ENCODE assay signal across 8 cellular contexts in the genomic region with DNA sequence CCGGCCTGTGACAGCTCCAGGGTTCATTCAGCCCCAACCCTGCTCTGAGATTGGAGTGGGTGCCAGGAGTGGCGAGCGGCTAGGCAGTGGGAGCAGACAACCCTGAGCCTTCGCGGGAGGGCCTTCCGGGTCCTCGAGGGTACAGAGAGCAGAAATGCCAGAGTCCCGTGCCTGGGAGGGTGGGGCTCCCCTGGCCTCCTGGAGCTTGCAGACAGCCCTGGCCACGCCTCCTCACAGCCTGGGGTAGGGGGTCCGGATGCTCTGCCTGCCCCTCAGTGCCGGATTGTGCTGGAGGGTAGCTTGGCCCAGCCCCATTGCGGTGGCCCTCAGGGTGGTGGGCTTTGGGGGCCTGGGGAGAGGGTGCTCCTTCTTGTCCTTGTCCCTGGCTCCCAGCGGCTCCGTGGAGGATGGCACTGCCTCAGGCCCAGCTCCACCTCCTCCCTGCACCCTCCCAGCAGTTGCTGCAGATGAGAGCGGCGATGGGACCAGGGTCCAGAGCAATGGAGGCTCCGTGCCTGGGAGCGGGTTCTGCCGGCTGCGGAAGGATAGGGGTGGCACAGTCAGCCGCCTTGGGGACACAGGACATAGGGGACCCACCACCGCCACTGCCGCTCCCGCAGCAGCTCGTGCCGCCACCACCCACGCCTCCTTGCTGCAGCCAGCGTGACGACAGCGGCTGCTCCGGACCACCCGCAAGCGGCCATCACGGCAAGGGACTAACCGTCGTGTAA. TPM values are rescaled to one million over a fixed set of nuclear protein-coding genes. Genes with fewer than 3 reads are reported as not detected.
DNase-seq lines count a peak whose midpoint lies in the region; ATAC-seq and TF ChIP-seq lines count a peak whose summit lies in the region.

No MANE protein-coding gene starts in this region.

- POLR2A ChIA-PET in OCI-LY7 (lab: Charles Lee): no interaction called here

- H3K27me3 ChIP-seq in ascending aorta (no peaks in the 10 kb centered on the region), kidney epithelial cell (ENCODE audit: control insufficient read depth, insufficient read depth, low read length) (no peaks in the 10 kb centered on the region), suprapubic skin (peaks cover 16% of the 10 kb centered on the region)

- H3K9me2 ChIP-seq in OCI-LY7 (ENCODE audit: insufficient read depth, low read length): no peaks in the 10 kb centered on the region

- H4K20me1 ChIP-seq in OCI-LY7 (ENCODE audit: insufficient read depth, low read length): no peaks in the 10 kb centered on the region

- BruUV-seq in OCI-LY7 (replicated peaks; lab: Mats Ljungman, UMichigan): no TSS peak

- TF ChIP-seq POLR2A in suprapubic skin (IDR thresholded peaks at IDR 0.05): no peak

- H3K9me3 ChIP-seq in ascending aorta (no peaks in the 10 kb centered on the region), suprapubic skin (no peaks in the 10 kb centered on the region), OCI-LY7 (ENCODE audit: low read length) (no peaks in the 10 kb centered on the region)

- TF ChIP-seq CTCF in ascending aorta (IDR thresholded peaks at IDR 0.05) (no peak), kidney epithelial cell (IDR thresholded peaks at IDR 0.05; ENCODE audit: insufficient read depth, low read length, poor library complexity, severe bottlenecking) (no peak), suprapubic skin (IDR thresholded peaks at IDR 0.05) (no peak), OCI-LY7 (conservative IDR thresholded peaks at IDR 0.05; ENCODE audit: low read length) (no peak)

- peak; percentile 53 for ATAC-seq in GM18861 (IDR thresholded peaks at IDR 0.05; ENCODE audit: unreplicated experiment)
- peak; percentile 62 for ATAC-seq in HG03342 (IDR thresholded peaks at IDR 0.05; ENCODE audit: unreplicated experiment)

- peaks cover 5% of the 10 kb centered on the region in 2 donors for H3K4me1 ChIP-seq in ascending aorta
- peaks cover 14% of the 10 kb centered on the region for H3K4me1 ChIP-seq in suprapubic skin
- peaks cover 6% of the 10 kb centered on the region for H3K4me1 ChIP-seq in OCI-LY7 (ENCODE audit: insufficient read depth, low read length, poor library complexity, severe bottlenecking)

- intact Hi-C loops in ascending aorta (cut with DNase I): loop anchor here (10.0 kb wide), 1 partner anchor 509 kb away; no protein-coding TSS in a partner anchor
- intact Hi-C loops in OCI-LY7 (cut with micrococcal nuclease; ENCODE audit: unreplicated experiment): no loop called here

- no peak overlapping the region for H2AFZ ChIP-seq in OCI-LY7 (ENCODE audit: low read length)

- DNase-seq in AG20443 (ENCODE audit: low spot score) (peak; percentile 27), ascending aorta (ENCODE audit: low spot score in 2 of 2) (no peak), kidney epithelial cell (ENCODE audit: low read depth) (no peak), suprapubic skin (ENCODE audit: low spot score in 2 of 2) (peak in 1 of 2 donors; percentile 65), NCI-H82 (lab: John Stamatoyannopoulos, UW) (no peak), OCI-LY7 (ENCODE audit: low spot score) (no peak)

- no peak overlapping the region for H3K27ac ChIP-seq in ascending aorta
- H3K27ac ChIP-seq in suprapubic skin: peak overlapping the region; percentile 29
- no peak overlapping the region for H3K27ac ChIP-seq in OCI-LY7 (ENCODE audit: low read depth, low read length, poor library complexity, severe bottlenecking)

- no peaks in the 10 kb centered on the region for H3K79me2 ChIP-seq in OCI-LY7 (ENCODE audit: insufficient read depth, low read depth, low read length)

- CTCF ChIA-PET in OCI-LY7 (lab: Charles Lee; ENCODE audit: unreplicated experiment): no interaction called here

- peak overlapping the region; percentile 48 to 65 for H3K4me3 ChIP-seq in ascending aorta
- H3K4me3 ChIP-seq in kidney epithelial cell (ENCODE audit: low read depth, low read length): peak overlapping the region; percentile 46
- H3K4me3 ChIP-seq in suprapubic skin: peak overlapping the region; percentile 53
- no peak overlapping the region for H3K4me3 ChIP-seq in OCI-LY7 (ENCODE audit: low read depth, low read length, poor library complexity, severe bottlenecking)

- WGBS in suprapubic skin: 4% methylated on average over 25 of the region's 36 CpGs

- no peak overlapping the region for H3K4me2 ChIP-seq in OCI-LY7 (ENCODE audit: low read length)

- no peak for TF ChIP-seq EP300 in suprapubic skin (IDR thresholded peaks at IDR 0.05)

- H3K36me3 ChIP-seq in ascending aorta (no peaks in the 10 kb centered on the region), kidney epithelial cell (ENCODE audit: control insufficient read depth, insufficient read depth, low read length) (no peaks in the 10 kb centered on the region), suprapubic skin (no peaks in the 10 kb centered on the region), OCI-LY7 (ENCODE audit: insufficient read depth, low read length) (no peaks in the 10 kb centered on the region)

RNA-seq across cellular contexts. Expression of a gene that starts 34.9 kb away (rescaled TPM):
- total RNA-seq in ascending aorta (not detected), kidney epithelial cell (not detected in 2 replicates), suprapubic skin (not detected), OCI-LY7 (2022) (not detected in 2 replicates)
- total RNA-seq in OCI-LY7 (2014; rRNA removed; shearing (Covaris generic)): not detected in 2 replicates

RNA-seq across cellular contexts. Expression of a gene that starts 39.2 kb away (rescaled TPM):
- total RNA-seq in ascending aorta (7.6 TPM), kidney epithelial cell (26.6 and 33.4 TPM in 2 replicates), suprapubic skin (10 to 100 TPM; 22.9 to 27.6 (median 26.4) TPM), OCI-LY7 (2022) (1.8 and 2.1 TPM in 2 replicates)
- 0.38 and 0.44 TPM in 2 replicates for total RNA-seq in OCI-LY7 (2014; rRNA removed; shearing (Covaris generic))

RNA-seq across cellular contexts. Expression of a gene that starts 49.4 kb away (rescaled TPM):
- not detected for total RNA-seq in ascending aorta
- not detected in 2 replicates for total RNA-seq in kidney epithelial cell
- total RNA-seq in suprapubic skin: not detected
- total RNA-seq in OCI-LY7 (2014; rRNA removed; shearing (Covaris generic)): not detected in 2 replicates
- total RNA-seq in OCI-LY7 (2022): not detected in 2 replicates

RNA-seq across cellular contexts. Expression of a gene that starts 53.2 kb away (rescaled TPM):
- total RNA-seq in ascending aorta (not detected), kidney epithelial cell (not detected in 2 replicates), suprapubic skin (not detected), OCI-LY7 (2022) (not detected in 2 replicates)
- not detected in 2 replicates for total RNA-seq in OCI-LY7 (2014; rRNA removed; shearing (Covaris generic))
